10 cellular contexts compared by ENCODE assay signal in the genomic region with DNA sequence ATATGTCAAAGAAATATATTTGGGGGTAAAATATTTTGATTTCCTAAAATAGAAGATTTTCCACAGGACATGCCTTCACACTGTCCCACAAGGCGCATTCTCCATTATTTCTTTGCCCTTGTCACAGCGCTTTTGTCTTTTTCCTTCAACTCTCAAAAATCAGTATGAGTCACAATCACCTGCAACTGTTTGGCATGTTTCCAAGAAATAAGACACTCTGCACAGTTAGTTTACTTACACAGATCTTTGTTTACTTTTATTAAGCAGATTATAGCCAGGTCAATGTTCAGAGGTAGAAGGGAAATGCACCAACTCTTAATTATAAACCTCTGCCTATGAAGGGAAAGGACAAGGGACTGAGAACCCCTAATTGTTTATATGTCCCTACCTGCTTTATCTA. TPM values are rescaled to one million over a fixed set of nuclear protein-coding genes. Genes with fewer than 3 reads are reported as not detected.
A peak's percentile ranks its signal among the peaks of the same experiment; 100 is the strongest.
DNase-seq lines count a peak whose midpoint lies in the region; ATAC-seq and TF ChIP-seq lines count a peak whose summit lies in the region.
"Had no signal": no experiment of that assay in that cellular context is flagged by ENCODE, and none has a peak within 500 bp of the region (broad histone marks: within the 10 kb centered on the region; RNA-seq: fewer than 3 reads in every experiment).

No MANE protein-coding gene starts in this region.

- H3K36me3 Mint-ChIP-seq in activated naive CD4-positive, alpha-beta T cell treated with anti-CD3 and anti-CD28 coated beads, Interleukin-2, amount 50 U/mL, for 72 hours, result peaks cover 0 to 12% of the 10 kb centered on the region in 2 donors
- H3K36me3 Mint-ChIP-seq in activated naive CD4-positive, alpha-beta T cell treated with anti-CD3 and anti-CD28 coated beads for 36 hours (ENCODE audit: low read depth), result no peaks in the 10 kb centered on the region

- ATAC-seq in activated naive CD4-positive, alpha-beta T cell treated with anti-CD3 and anti-CD28 coated beads, Interleukin-2, amount 50 U/mL, for 72 hours, result peak in 1 of 2 donors; percentile 28
- peak; percentile 58 for ATAC-seq in foreskin keratinocyte
- ATAC-seq in GM21619 (IDR thresholded peaks at IDR 0.05; ENCODE audit: unreplicated experiment), result no peak
- no peak for ATAC-seq in HG03025 (IDR thresholded peaks at IDR 0.05; ENCODE audit: low FRiP score, unreplicated experiment)

- peaks cover 78% of the 10 kb centered on the region for H3K4me1 Mint-ChIP-seq in activated naive CD4-positive, alpha-beta T cell treated with anti-CD3 and anti-CD28 coated beads for 36 hours (ENCODE audit: low read depth)

- TF ChIP-seq EP300 in transverse colon (IDR thresholded peaks at IDR 0.05; ENCODE audit: low read depth) (no peak), ovary (IDR thresholded peaks at IDR 0.05) (no peak)

- 57 to 58% methylated on average over 2 of the region's 2 CpGs for WGBS in transverse colon (ENCODE audit: low coverage in 1 of 2), 2 donors
- 86 to 92% (median 91%) methylated on average over 2 of the region's 2 CpGs for WGBS in ovary, 3 donors

- H3K36me3 ChIP-seq in transverse colon (no peaks in the 10 kb centered on the region), ovary (no peaks in the 10 kb centered on the region)
- H3K36me3 ChIP-seq: sigmoid colon had no signal

- H3K27me3 ChIP-seq in foreskin keratinocyte, result no peaks in the 10 kb centered on the region
- no peaks in the 10 kb centered on the region for H3K27me3 ChIP-seq in transverse colon
- H3K27me3 ChIP-seq in ovary, result no peaks in the 10 kb centered on the region
- H3K27me3 ChIP-seq: sigmoid colon had no signal

- peak overlapping the region in 1 of 4 donors; percentile 20 for H3K4me3 ChIP-seq in transverse colon
- no peak overlapping the region for H3K4me3 ChIP-seq in ovary
- H3K4me3 ChIP-seq: sigmoid colon had no signal

- TF ChIP-seq CTCF in foreskin keratinocyte (conservative IDR thresholded peaks at IDR 0.05), result no peak
- no peak for TF ChIP-seq CTCF in transverse colon (IDR thresholded peaks at IDR 0.05)
- TF ChIP-seq CTCF in ovary (IDR thresholded peaks at IDR 0.05), result no peak

- H3K4me3 Mint-ChIP-seq in activated naive CD4-positive, alpha-beta T cell treated with anti-CD3 and anti-CD28 coated beads for 36 hours, result no peak overlapping the region

- CTCF ChIA-PET in activated naive CD4-positive, alpha-beta T cell treated with anti-CD3 and anti-CD28 coated beads for 36 hours (lab: Charles Lee), result no interaction called here

- in situ Hi-C loops in transverse colon (cut with MboI; ENCODE audit: low pct_ligation_motif_present in 1 of 4, low pct_unique_long_range_greater_than_20kb in 1 of 4, low sequenced_read_pairs in 3 of 4), result loop anchor here in 1 of 4 donors (25.0 kb wide), 1 partner anchor 146 kb away; no protein-coding TSS in a partner anchor

- peak overlapping the region; percentile 1 to 52 for H3K27ac Mint-ChIP-seq in activated naive CD4-positive, alpha-beta T cell treated with anti-CD3 and anti-CD28 coated beads, Interleukin-2, amount 50 U/mL, for 72 hours
- H3K27ac Mint-ChIP-seq in activated naive CD4-positive, alpha-beta T cell treated with anti-CD3 and anti-CD28 coated beads for 36 hours, result no peak overlapping the region

- intact Hi-C loops in activated naive CD4-positive, alpha-beta T cell treated with anti-CD3 and anti-CD28 coated beads for 36 hours (cut with micrococcal nuclease), result loop anchor here (1.0 kb wide), 1 partner anchor 8 kb away; no protein-coding TSS in a partner anchor
- intact Hi-C loops in transverse colon (cut with DNase I; ENCODE audit: low total_unique reads) (no loop called here), ovary (cut with DNase I) (no loop called here)

- DNase-seq in activated naive CD4-positive, alpha-beta T cell treated with anti-CD3 and anti-CD28 coated beads, Interleukin-2, amount 50 U/mL, for 72 hours (ENCODE audit: low spot score in 2 of 2), result no peak
- DNase-seq in activated naive CD4-positive, alpha-beta T cell treated with anti-CD3 and anti-CD28 coated beads for 36 hours, result no peak
- DNase-seq in NCI-H748 treated with DMSO at 0.1 percent for 48 hours (lab: John Stamatoyannopoulos, UW) (peak; percentile 74), foreskin keratinocyte (no peak), transverse colon (no peak), ovary (no peak)
- DNase-seq: Caco-2, sigmoid colon had no signal

- peaks cover 45% of the 10 kb centered on the region for H3K4me1 ChIP-seq in foreskin keratinocyte
- peaks cover 15 to 77% (median 50%) of the 10 kb centered on the region in 4 donors for H3K4me1 ChIP-seq in transverse colon
- no peaks in the 10 kb centered on the region for H3K4me1 ChIP-seq in ovary (ENCODE audit: insufficient read depth)

- H3K9me3 ChIP-seq in transverse colon (no peaks in the 10 kb centered on the region), ovary (no peaks in the 10 kb centered on the region)
- H3K9me3 ChIP-seq: Caco-2, sigmoid colon had no signal

- no peaks in the 10 kb centered on the region for H3K27me3 Mint-ChIP-seq in activated naive CD4-positive, alpha-beta T cell treated with anti-CD3 and anti-CD28 coated beads for 36 hours (ENCODE audit: low read depth)

- TF ChIP-seq POLR2A in transverse colon (IDR thresholded peaks at IDR 0.05), result no peak
- TF ChIP-seq POLR2A in ovary (IDR thresholded peaks at IDR 0.05), result no peak

- no peaks in the 10 kb centered on the region for H3K9me3 Mint-ChIP-seq in activated naive CD4-positive, alpha-beta T cell treated with anti-CD3 and anti-CD28 coated beads, Interleukin-2, amount 50 U/mL, for 72 hours
- no peaks in the 10 kb centered on the region for H3K9me3 Mint-ChIP-seq in activated naive CD4-positive, alpha-beta T cell treated with anti-CD3 and anti-CD28 coated beads for 36 hours

- no peak overlapping the region for H3K27ac ChIP-seq in foreskin keratinocyte
- H3K27ac ChIP-seq in transverse colon, result peak overlapping the region; percentile 61 to 72 (median 71)
- H3K27ac ChIP-seq in ovary, result no peak overlapping the region
- H3K27ac ChIP-seq: sigmoid colon had no signal

RNA-seq across cellular contexts. Expression of a gene that starts 9.5 kb away (rescaled TPM):
- total RNA-seq in activated naive CD4-positive, alpha-beta T cell treated with anti-CD3 and anti-CD28 coated beads, Interleukin-2, amount 50 U/mL, for 72 hours, result 10 to 100 TPM; 48.8 to 66.5 TPM
- total RNA-seq in activated naive CD4-positive, alpha-beta T cell treated with anti-CD3 and anti-CD28 coated beads for 36 hours, result 10 to 100 TPM; 36.4 to 39.7 TPM
- total RNA-seq in foreskin keratinocyte (43.3 and 52.0 TPM in 2 replicates), transverse colon (100 to 1,000 TPM in 3 of 4 donors, 10 to 100 TPM in 1; 56.3 to 352 (median 236) TPM), ovary (10 to 100 TPM in 5 of 7 donors, 1 to 10 TPM in 2; 7.6 to 91.3 (median 11.2) TPM)
- polyA plus RNA-seq in foreskin keratinocyte (14.7 and 17.4 TPM in 2 replicates), ovary (10 to 100 TPM in 1 of 2 donors, 1 to 10 TPM in 1; 6.3 to 11.0 TPM)

Comparison
In these comparisons a context has a peak if more than half of its experiments do, and no peak if none do; other contexts are left out.
1. H3K27ac ChIP-seq: peak in transverse colon (4 of 4); none in foreskin keratinocyte (single experiment) and ovary (0 of 2).